Comparison of ENCODE assay signal across 22 cellular contexts in genomic region chr1:106456832-106457231, GRCh38.
"Had no signal": no experiment of that assay in that cellular context is flagged by ENCODE, and none has a peak within 500 bp of the region (broad histone marks: within the 10 kb centered on the region; RNA-seq: fewer than 3 reads in every experiment).

No MANE protein-coding gene starts in this region.

- H3K4me2 ChIP-seq: hepatocyte, smooth muscle cell had no signal

- H3K27ac ChIP-seq: hepatocyte, left ventricle myocardium inferior, parathyroid adenoma, psoas muscle, right lobe of liver, tibial nerve, uterus had no signal

- H3K36me3 ChIP-seq: left ventricle myocardium inferior, right lobe of liver, tibial nerve, uterus had no signal

- H3K4me3 ChIP-seq: hepatocyte, left ventricle myocardium inferior, lung, psoas muscle, right lobe of liver, smooth muscle cell, tibial nerve, uterus had no signal

- H2AFZ ChIP-seq: hepatocyte, parathyroid adenoma had no signal

- DNase-seq: islet precursor cell; left ventricle myocardium inferior; mesendoderm; naive B cell; natural killer cell; nephron progenitor cell; nucleus accumbens; psoas muscle; right lobe of liver; stimulated activated CD4-positive, alpha-beta T cell treated with anti-CD3 and anti-CD28 coated beads, Interleukin-1b, Interleukin-23, amount 100 ng/mL, for 48 hours; stimulated activated CD4-positive, alpha-beta T cell treated with anti-CD3 and anti-CD28 coated beads, Interleukin-2, amount 100 ng/mL, for 48 hours; stimulated activated CD4-positive, alpha-beta T cell treated with anti-CD3 and anti-CD28 coated beads, Interleukin-4, amount 100 ng/mL, for 4 hours; stimulated activated CD8-positive, alpha-beta memory T cell treated with anti-CD3 and anti-CD28 coated beads, Interleukin-4, amount 100 ng/mL, for 48 hours; stimulated activated naive CD4-positive, alpha-beta T cell treated with Interleukin-2 at 50 U/mL for 16 hours; stimulated activated naive CD8-positive, alpha-beta T cell treated with anti-CD3 and anti-CD28 coated beads, Interleukin-15, amount 100 ng/mL, for 72 hours; substantia nigra; uterus had no signal

- H3K27me3 ChIP-seq: hepatocyte, right lobe of liver, tibial nerve, uterus had no signal

- H3K79me2 ChIP-seq: hepatocyte, parathyroid adenoma had no signal

- H3K9me3 ChIP-seq: left ventricle myocardium inferior, psoas muscle, right lobe of liver, tibial nerve, uterus had no signal

- H3K4me1 ChIP-seq: left ventricle myocardium inferior, parathyroid adenoma, psoas muscle, right lobe of liver, tibial nerve, uterus had no signal

- H3K9ac ChIP-seq: parathyroid adenoma had no signal
